8 cellular contexts compared by ENCODE assay signal in genomic region chr9:92133949-92134604, GRCh38. TPM values are rescaled to one million over a fixed set of nuclear protein-coding genes. Genes with fewer than 3 reads are reported as not detected.
A peak's percentile ranks its signal among the peaks of the same experiment; 100 is the strongest.
DNase-seq lines count a peak whose midpoint lies in the region; ATAC-seq and TF ChIP-seq lines count a peak whose summit lies in the region.

No MANE protein-coding gene starts in this region.

- peak overlapping the region; percentile 71 for H3K4me3 Mint-ChIP-seq in natural killer cell

- peak overlapping the region; percentile 2; the same call in 1 of the 2 replicates for H3K18ac ChIP-seq in IMR-90 (ENCODE audit: low read depth, low read length)

- in situ Hi-C loops in IMR-90 (cut with MboI; ENCODE audit: low sequenced_read_pairs): loop anchor here (10.0 kb wide), 3 partner anchors 161 to 501 kb away; partner anchors contain the start of gene IARS1

- CTCF ChIA-PET in IMR-90 (lab: Yijun Ruan, JAX): interaction anchor here (0.6 to 0.8 kb wide), 3 partner anchors 146 to 571 kb away, joined by 3 read pairs; no protein-coding TSS in a partner anchor

- ATAC-seq in GM19438 (IDR thresholded peaks at IDR 0.05; ENCODE audit: low read depth, unreplicated experiment) (peak; percentile 61), IMR-90 (ENCODE audit: low read depth) (peak; percentile 80), natural killer cell (peak; percentile 79 to 87 (median 84))

- no peaks in the 10 kb centered on the region for H4K20me1 ChIP-seq in IMR-90 (ENCODE audit: insufficient read depth, low read length)

- H2AK9ac ChIP-seq in IMR-90 (replicated peaks; ENCODE audit: low read depth, low read length, poor library complexity): peak overlapping the region; percentile 44

- intact Hi-C loops in IMR-90 (cut with micrococcal nuclease) (loop anchor here (1.0 to 2.0 kb wide), 2 partner anchors 159 to 500 kb away; partner anchors contain the start of gene IARS1), natural killer cell (cut with micrococcal nuclease) (no loop called here)

- peaks cover 7% of the 10 kb centered on the region for H3K36me3 Mint-ChIP-seq in natural killer cell

- H4K5ac ChIP-seq in IMR-90 (ENCODE audit: low read depth, low read length): peak overlapping the region; percentile 50

- H3K36me3 ChIP-seq in BE2C (no peaks in the 10 kb centered on the region), IMR-90 (ENCODE audit: control insufficient read depth, insufficient read depth, low read length) (no peaks in the 10 kb centered on the region), Peyer's patch (no peaks in the 10 kb centered on the region)

- H3K27ac ChIP-seq in IMR-90 (ENCODE audit: insufficient read depth, low read length) (peak overlapping the region; percentile 28), Peyer's patch (no peak overlapping the region)

- 0 out of 2 replicates have a peak overlapping the region, but pooled peaks have one; percentile 0 for H3K9ac ChIP-seq in IMR-90 (ENCODE audit: low read depth, low read length)

- H3K56ac ChIP-seq in IMR-90 (ENCODE audit: extremely low read depth, insufficient read depth, low read length): no peak overlapping the region; the same call in 1 of the 2 replicates

- 0 out of 2 replicates have a peak, but pooled peaks cover 3% of the 10 kb centered on the region for H3K9me1 ChIP-seq in IMR-90 (ENCODE audit: insufficient read depth, low read length)

- H3K4me1 Mint-ChIP-seq in natural killer cell: peaks cover 7 to 23% of the 10 kb centered on the region in 2 donors

- H3K27me3 ChIP-seq in BE2C (no peaks in the 10 kb centered on the region), IMR-90 (ENCODE audit: control insufficient read depth, insufficient read depth, low read length) (no peaks in the 10 kb centered on the region), Peyer's patch (no peaks in the 10 kb centered on the region)

- peak overlapping the region in 1 of 2 donors; percentile 27 for H3K27ac Mint-ChIP-seq in natural killer cell

- H3K4me1 ChIP-seq in BE2C (no peaks in the 10 kb centered on the region), IMR-90 (ENCODE audit: control insufficient read depth, insufficient read depth, low read length) (peaks cover 15% of the 10 kb centered on the region), Peyer's patch (peaks cover 0 to 11% (median 2%) of the 10 kb centered on the region in 4 donors)

- H4K91ac ChIP-seq in IMR-90 (ENCODE audit: insufficient read depth, low read depth, low read length): peak overlapping the region; percentile 60

- peak; percentile 93 for DNase-seq in BE2C
- peak; percentile 77 for DNase-seq in IMR-90
- DNase-seq in Peyer's patch: peak; percentile 65 to 88 (median 80)
- DNase-seq in activated T-cell treated with anti-CD3 and anti-CD28 coated beads for 48 hours (ENCODE audit: low read depth): peak; percentile 72
- peak; percentile 65 for DNase-seq in fibroblast of gingiva (ENCODE audit: low read depth)
- DNase-seq in natural killer cell: peak; percentile 71
- peak; percentile 7 to 68 (median 52) for DNase-seq in stimulated activated naive CD4-positive, alpha-beta T cell (lab: John Stamatoyannopoulos, UW)

- peak overlapping the region; percentile 84 for H2BK120ac ChIP-seq in IMR-90 (ENCODE audit: low read depth, low read length)

- no peaks in the 10 kb centered on the region for H3K9me3 ChIP-seq in BE2C
- no peaks in the 10 kb centered on the region for H3K9me3 ChIP-seq in IMR-90 (ENCODE audit: control insufficient read depth, insufficient read depth, low read length)
- no peaks in the 10 kb centered on the region for H3K9me3 ChIP-seq in Peyer's patch

- peak overlapping the region; percentile 14 for H2BK5ac ChIP-seq in IMR-90 (ENCODE audit: low read depth, low read length, poor library complexity, severe bottlenecking)

- TF ChIP-seq POLR2A in IMR-90 (IDR thresholded peaks at IDR 0.05; ENCODE audit: low read depth, low read length): no peak
- TF ChIP-seq POLR2A in Peyer's patch (IDR thresholded peaks at IDR 0.05): no peak

- H2BK15ac ChIP-seq in IMR-90 (ENCODE audit: low read depth, low read length): peak overlapping the region; percentile 72; the same call in 2 of the 3 replicates

- H3K4ac ChIP-seq in IMR-90 (ENCODE audit: low read depth, low read length): peak overlapping the region; percentile 77

- H3K79me1 ChIP-seq in IMR-90 (ENCODE audit: low read depth in 1 of 2, low read length in 2 of 2): 0 out of 4 replicates have a peak, but pooled peaks cover 0 to 6% of the 10 kb centered on the region in 2 experiments

- peak overlapping the region; percentile 76 for H2BK20ac ChIP-seq in IMR-90 (ENCODE audit: low read depth, low read length)

- H2AFZ ChIP-seq in IMR-90 (replicated peaks; ENCODE audit: low read length, poor library complexity): peak overlapping the region; percentile 89

- peak overlapping the region; percentile 45 for H3K4me2 ChIP-seq in IMR-90 (ENCODE audit: low read depth, low read length)

- H3K4me3 ChIP-seq in BE2C (ENCODE audit: low read depth, low read length) (peak overlapping the region; percentile 36), IMR-90 (ENCODE audit: insufficient read depth, low read depth, low read length) (no peak overlapping the region), Peyer's patch (no peak overlapping the region)

- dilution Hi-C loops in IMR-90 (cut with HindIII; ENCODE audit: low sequenced_read_pairs, unreplicated experiment): no loop called here

- peak; percentile 85 for TF ChIP-seq RAD21 in IMR-90 (IDR thresholded peaks at IDR 0.05; ENCODE audit: low read length)

- TF ChIP-seq CTCF in BE2C (IDR thresholded peaks at IDR 0.05; ENCODE audit: low read depth, low read length): peak; percentile 95
- peak; percentile 93 for TF ChIP-seq CTCF in IMR-90 (conservative IDR thresholded peaks at IDR 0.05; ENCODE audit: low read depth, low read length)
- peak; percentile 58 to 89 (median 76) for TF ChIP-seq CTCF in Peyer's patch (IDR thresholded peaks at IDR 0.05)
- peak; percentile 98 for TF ChIP-seq CTCF in natural killer cell (IDR thresholded peaks at IDR 0.05)

- 5% methylated on average over 13 of the region's 19 CpGs; no CpG with 5 or more reads in 1 of the 2 experiments for WGBS in IMR-90 (ENCODE audit: extremely low coverage in 2 of 2, insufficient read length in 1 of 2), 2 experiments

- BruUV-seq in IMR-90 (replicated peaks; lab: Mats Ljungman, UMichigan): no TSS peak

- peak overlapping the region; percentile 25 to 85 for H4K8ac ChIP-seq in IMR-90 (ENCODE audit: low read depth in 2 of 2, low read length in 2 of 2)

- peaks cover 30 to 31% of the 10 kb centered on the region in 2 donors for H3K27me3 Mint-ChIP-seq in natural killer cell (ENCODE audit: low read depth in 2 of 2)

- H3K23ac ChIP-seq in IMR-90 (ENCODE audit: low read depth, low read length): peak overlapping the region; percentile 54; the same call in 1 of the 2 replicates

- no peaks in the 10 kb centered on the region for H3K9me3 Mint-ChIP-seq in natural killer cell

- H2AK5ac ChIP-seq in IMR-90 (ENCODE audit: low read depth, low read length): peak overlapping the region; percentile 59

- peak overlapping the region; percentile 50; the same call in 1 of the 2 replicates for H3K14ac ChIP-seq in IMR-90 (replicated peaks; ENCODE audit: low read depth, low read length)

- POLR2A ChIA-PET in IMR-90 (lab: Charles Lee; ENCODE audit: unreplicated experiment): no interaction called here

TF ChIP-seq in IMR-90, 13 proteins besides CTCF, POLR2A, EP300 and RAD21:
- TF ChIP-seq ELK1 (IDR thresholded peaks at IDR 0.05; ENCODE audit: borderline replicate concordance, low read depth, low read length) (no peak), BHLHE40 (IDR thresholded peaks at IDR 0.05; ENCODE audit: low read depth, low read length) (no peak), MAZ (IDR thresholded peaks at IDR 0.05; ENCODE audit: borderline replicate concordance, low read depth, low read length) (peak; percentile 58; the same call in 1 of the 2 replicates), SMC3 (IDR thresholded peaks at IDR 0.05; ENCODE audit: low read depth, low read length) (peak; percentile 81), FOS (IDR thresholded peaks at IDR 0.05; ENCODE audit: low read depth, low read length) (no peak), MAFK (IDR thresholded peaks at IDR 0.05; ENCODE audit: low read depth, low read length) (no peak), NFE2L2 (IDR thresholded peaks at IDR 0.05; ENCODE audit: low read depth, low read length) (no peak), CEBPB (IDR thresholded peaks at IDR 0.05; ENCODE audit: low read depth, low read length) (no peak), MXI1 (IDR thresholded peaks at IDR 0.05; ENCODE audit: borderline replicate concordance, low read depth, low read length) (0 out of 2 replicates have a peak, but pooled peaks have one; percentile 60), RCOR1 (IDR thresholded peaks at IDR 0.05; ENCODE audit: insufficient replicate concordance, low read length) (no peak), RFX5 (IDR thresholded peaks at IDR 0.05; ENCODE audit: low read depth, low read length) (no peak), USF2 (IDR thresholded peaks at IDR 0.05; ENCODE audit: low read depth, low read length) (no peak), CHD1 (IDR thresholded peaks at IDR 0.05; ENCODE audit: low read depth, low read length) (no peak)
TF ChIP-seq in IMR-90: peak in this region for 3.

RNA-seq across cellular contexts. Expression of gene SPTLC1, which starts 18.9 kb away (rescaled TPM):
- polyA plus RNA-seq in BE2C (2012; ENCODE audit: insufficient read depth, insufficient read length, low read depth): 67.6 TPM
- total RNA-seq in IMR-90 (2012; rRNA removed) (92.7 and 95.8 TPM in 2 replicates), Peyer's patch (10 to 100 TPM; 53.6 to 94.6 (median 68.1) TPM), natural killer cell (10 to 100 TPM; 45.6 to 59.3 (median 47.8) TPM)
- 59.9 and 65.7 TPM in 2 replicates for polyA plus RNA-seq in IMR-90 (2012; rRNA removed)
- polyA plus RNA-seq in IMR-90 (2012; cell fraction: cytosol; rRNA removed): 16.7 and 23.9 TPM in 2 replicates
- 32.2 and 53.4 TPM in 2 replicates for polyA plus RNA-seq in IMR-90 (2012; cell fraction: nucleus; rRNA removed; ENCODE audit: low replicate concordance)
